Comparison of ENCODE assay signal across 1 cellular context in the genomic region with DNA sequence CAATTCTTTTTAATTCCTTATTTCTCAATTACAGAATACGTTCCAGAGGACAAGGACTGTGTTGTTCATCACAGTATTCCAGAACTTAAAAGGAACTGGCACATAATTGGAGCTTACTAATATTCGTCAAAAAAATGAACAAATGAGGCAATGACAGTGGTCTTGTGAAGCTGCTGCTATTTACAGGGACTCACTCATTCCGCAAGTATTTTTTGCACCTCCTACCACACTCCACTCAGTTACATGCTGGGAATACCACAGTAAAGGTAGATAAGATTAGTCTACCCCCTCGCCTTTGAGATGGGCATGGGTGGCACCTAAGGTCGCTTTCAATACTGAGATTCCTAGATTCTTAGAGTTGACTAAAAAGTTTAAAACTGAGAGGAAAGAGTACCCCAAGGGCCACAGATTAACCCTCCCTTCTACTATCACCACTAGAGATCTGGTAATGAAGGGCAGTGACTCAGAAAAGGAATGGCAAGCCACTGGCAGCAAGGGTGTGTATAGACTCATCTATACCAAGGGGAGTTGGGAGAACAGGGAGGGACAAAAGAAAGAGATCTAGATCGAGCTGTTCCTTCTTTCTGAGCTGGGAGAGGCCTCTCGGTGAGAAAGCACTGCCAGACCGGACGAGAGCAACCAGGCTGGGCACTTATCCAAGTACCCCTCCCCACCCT.
TF ChIP-seq lines count a peak whose summit lies in the region.

No MANE protein-coding gene starts in this region.

TF ChIP-seq in K562, 482 proteins besides CTCF, POLR2A, EP300 and RAD21:
- TF ChIP-seq MEF2A (IDR thresholded peaks at IDR 0.05; ENCODE audit: control insufficient read depth, low read depth, low read length) (no peak), FOSL1 (tag; conservative IDR thresholded peaks at IDR 0.05) (peak; percentile 29; the same call in 1 of the 2 replicates)
